Comparison of ENCODE assay signal across 26 cellular contexts in the genomic region with DNA sequence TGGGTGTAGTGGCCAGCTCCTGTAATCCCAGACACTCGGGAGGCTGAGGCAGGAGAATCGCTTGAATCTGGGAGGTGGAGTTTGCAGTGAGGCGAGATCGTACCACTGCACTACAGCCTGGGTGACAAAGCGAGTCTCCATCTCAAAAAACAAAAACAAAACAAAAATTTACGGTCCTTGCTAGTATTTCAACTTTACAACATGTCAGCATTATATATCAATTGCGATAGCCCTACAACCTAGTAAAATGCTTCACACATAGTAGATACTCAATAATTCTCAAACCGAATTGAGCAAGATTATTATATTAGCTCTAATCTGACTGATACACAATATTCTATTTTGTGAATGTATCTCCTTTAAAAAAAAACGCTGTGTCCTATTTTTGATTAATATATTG.
"Had no signal": no experiment of that assay in that cellular context is flagged by ENCODE, and none has a peak within 500 bp of the region (broad histone marks: within the 10 kb centered on the region; RNA-seq: fewer than 3 reads in every experiment).

No MANE protein-coding gene starts in this region.

- H3K9me3 ChIP-seq: colonic mucosa, esophagus squamous epithelium, gastrocnemius medialis, left lung, lower lobe of right lung, mucosa of descending colon had no signal

- FAIRE-seq: endometrium, islet of Langerhans, keratinocyte had no signal

- ATAC-seq: effector memory CD8-positive, alpha-beta T cell; esophagus mucosa; gastrocnemius medialis; heart right ventricle; left colon; left lung; left ventricle myocardium superior; lower lobe of right lung; mucosa of descending colon had no signal

- H3K27me3 ChIP-seq: colonic mucosa, esophagus squamous epithelium, gastrocnemius medialis, heart right ventricle, left lung had no signal

- H3K4me1 ChIP-seq: colonic mucosa, gastrocnemius medialis, heart right ventricle, left lung, lower lobe of right lung had no signal

- H3K36me3 ChIP-seq: colonic mucosa, esophagus squamous epithelium, gastrocnemius medialis, heart right ventricle, left lung, lower lobe of right lung had no signal

- H3K4me3 ChIP-seq: colonic mucosa, esophagus squamous epithelium, gastrocnemius medialis, heart right ventricle, left lung, lower lobe of right lung, mucosa of descending colon had no signal

- H3K27ac ChIP-seq: colonic mucosa, epithelial cell of prostate, esophagus squamous epithelium, gastrocnemius medialis, heart right ventricle, left lung, lower lobe of right lung had no signal

- DNase-seq: colonic mucosa; cortex of kidney; effector CD8-positive, alpha-beta T cell; effector memory CD8-positive, alpha-beta T cell; endodermal cell; erythroblast; esophagus squamous epithelium; foreskin fibroblast; foreskin melanocyte; gastrocnemius medialis; glutamatergic neuron; head of caudate nucleus; heart right ventricle; hippocampal formation; left colon; left lung; left ventricle myocardium superior; lower lobe of right lung; mesenchymal stem cell; mucosa of descending colon; naive B cell had no signal
